In genomic region chr21:43703068-43703880, GRCh38 we compare ENCODE assay signal across 9 cellular contexts. TPM values are rescaled to one million over a fixed set of nuclear protein-coding genes. Genes with fewer than 3 reads are reported as not detected.
A peak's percentile ranks its signal among the peaks of the same experiment; 100 is the strongest.
DNase-seq lines count a peak whose midpoint lies in the region; ATAC-seq and TF ChIP-seq lines count a peak whose summit lies in the region.
"Had no signal": no experiment of that assay in that cellular context is flagged by ENCODE, and none has a peak within 500 bp of the region (broad histone marks: within the 10 kb centered on the region; RNA-seq: fewer than 3 reads in every experiment).

No MANE protein-coding gene starts in this region.

- H3K36me3 ChIP-seq in rectal smooth muscle tissue (ENCODE audit: control insufficient read depth, insufficient read depth, low read length): no peaks in the 10 kb centered on the region

- DNase-seq in GM03348 (ENCODE audit: low spot score) (peak; percentile 72), T-helper 17 cell (no peak), foreskin fibroblast (peak; percentile 71 to 84), GM19240 (ENCODE audit: insufficient read length, low spot score) (no peak), NCI-H2196 treated with DMSO at 0.1 percent for 48 hours (lab: John Stamatoyannopoulos, UW; ENCODE audit: unreplicated experiment) (no peak)

- no peaks in the 10 kb centered on the region for H3K4me1 ChIP-seq in rectal smooth muscle tissue (ENCODE audit: control insufficient read depth, insufficient read depth, low read length)

- ATAC-seq in T-helper 17 cell: peak; percentile 45
- no peak for ATAC-seq in HG03280 (IDR thresholded peaks at IDR 0.05; ENCODE audit: unreplicated experiment)
- ATAC-seq in GM21390 (IDR thresholded peaks at IDR 0.05; ENCODE audit: unreplicated experiment): no peak
- ATAC-seq: HCT116 had no signal

- no peak overlapping the region for H3K27ac ChIP-seq in rectal smooth muscle tissue (ENCODE audit: low read depth, low read length)

- no peaks in the 10 kb centered on the region for H3K9me3 ChIP-seq in T-helper 17 cell (ENCODE audit: control insufficient read depth, low read length, poor library complexity, severe bottlenecking)

- H3K27me3 ChIP-seq in rectal smooth muscle tissue (ENCODE audit: control insufficient read depth, insufficient read depth, low read length): no peaks in the 10 kb centered on the region

- H3K9ac ChIP-seq in rectal smooth muscle tissue (ENCODE audit: low read length): no peak overlapping the region

- H3K27ac Mint-ChIP-seq in T-helper 17 cell: no peak overlapping the region

- no peak overlapping the region for H3K4me3 ChIP-seq in foreskin fibroblast (ENCODE audit: low read depth in 1 of 2, low read length in 2 of 2)
- peak overlapping the region; percentile 27 for H3K4me3 ChIP-seq in rectal smooth muscle tissue (ENCODE audit: low read length)

- H3K36me3 Mint-ChIP-seq in T-helper 17 cell (ENCODE audit: low read depth): no peaks in the 10 kb centered on the region

- H3K4me3 Mint-ChIP-seq in T-helper 17 cell: peak overlapping the region; percentile 52

- H3K4me1 Mint-ChIP-seq in T-helper 17 cell: peaks cover 4% of the 10 kb centered on the region

- no peak for TF ChIP-seq CTCF in foreskin fibroblast (IDR thresholded peaks at IDR 0.05; ENCODE audit: low read depth, low read length)

- no peaks in the 10 kb centered on the region for H3K27me3 Mint-ChIP-seq in T-helper 17 cell

RNA-seq across cellular contexts. Expression of gene PDXK, which starts 15.7 kb away (rescaled TPM):
- total RNA-seq in T-helper 17 cell: 100 to 1,000 TPM in 1 of 2 donors, 10 to 100 TPM in 1; 93.1 to 106 TPM

RNA-seq across cellular contexts. Expression of gene RRP1B, which starts 43.9 kb away (rescaled TPM):
- total RNA-seq in T-helper 17 cell: 10 to 100 TPM; 30.3 to 30.6 TPM

RNA-seq across cellular contexts. Expression of gene HSF2BP, which starts 44.0 kb away (rescaled TPM):
- under 1 TPM; 0.20 to 0.37 TPM for total RNA-seq in T-helper 17 cell

Comparison
In these comparisons a context has a peak if more than half of its experiments do, and no peak if none do; other contexts are left out.
1. DNase-seq: peak in GM03348 (single experiment) and foreskin fibroblast (2 of 2); none in T-helper 17 cell (0 of 3), GM19240 (single experiment) and NCI-H2196 treated with DMSO at 0.1 percent for 48 hours (single experiment).